ENCODE assay signal across 8 cellular contexts in the genomic region with DNA sequence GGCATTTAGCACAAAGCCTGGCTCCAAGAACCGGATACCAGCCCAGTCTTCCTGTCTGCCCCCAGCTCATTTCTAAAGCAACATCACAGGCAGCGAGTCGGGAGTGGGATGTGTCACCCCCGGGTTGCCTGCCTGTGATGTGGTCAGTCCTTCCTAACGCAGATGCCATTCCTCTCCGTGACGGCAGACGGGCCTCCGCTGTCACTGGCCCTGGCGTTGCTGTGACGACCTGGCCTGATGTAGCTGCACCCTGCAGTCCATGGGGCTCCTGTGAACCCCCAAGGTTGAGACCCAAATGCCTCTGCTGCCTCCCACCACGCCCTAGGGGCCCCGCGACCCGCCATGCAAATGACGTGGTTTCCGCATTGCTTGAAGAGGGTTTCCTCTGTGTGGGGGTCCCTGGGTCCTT. TPM values are rescaled to one million over a fixed set of nuclear protein-coding genes. Genes with fewer than 3 reads are reported as not detected.
DNase-seq lines count a peak whose midpoint lies in the region; ATAC-seq and TF ChIP-seq lines count a peak whose summit lies in the region.

No MANE protein-coding gene starts in this region.

- TF ChIP-seq CTCF in heart left ventricle (IDR thresholded peaks at IDR 0.05) (no peak), mucosa of descending colon (IDR thresholded peaks at IDR 0.05) (no peak), type B pancreatic cell (conservative IDR thresholded peaks at IDR 0.05) (no peak)

- DNase-seq in heart left ventricle = no peak
- no peak for DNase-seq in left ventricle myocardium superior
- DNase-seq in mucosa of descending colon = no peak
- no peak for DNase-seq in type B pancreatic cell (ENCODE audit: extremely low spot score, unreplicated experiment)
- DNase-seq in NCI-H1092 treated with DMSO at 0.1 percent for 48 hours (lab: John Stamatoyannopoulos, UW) = no peak

- H3K4me3 ChIP-seq in heart left ventricle = peak overlapping the region in 1 of 12 donors; percentile 35
- H3K4me3 ChIP-seq in mucosa of descending colon = no peak overlapping the region
- no peak overlapping the region for H3K4me3 ChIP-seq in stomach smooth muscle (ENCODE audit: low read length in 2 of 2)

- peaks cover 5% of the 10 kb centered on the region for H3K36me3 Mint-ChIP-seq in activated naive CD8-positive, alpha-beta T cell
- no peaks in the 10 kb centered on the region for H3K36me3 Mint-ChIP-seq in type B pancreatic cell

- H3K4me1 Mint-ChIP-seq in activated naive CD8-positive, alpha-beta T cell (ENCODE audit: low read depth) = peaks cover 73% of the 10 kb centered on the region
- peaks cover 25% of the 10 kb centered on the region for H3K4me1 Mint-ChIP-seq in type B pancreatic cell (ENCODE audit: unreplicated experiment)

- no peaks in the 10 kb centered on the region for H3K27me3 Mint-ChIP-seq in activated naive CD8-positive, alpha-beta T cell
- peaks cover 8% of the 10 kb centered on the region for H3K27me3 Mint-ChIP-seq in type B pancreatic cell

- H3K4me3 Mint-ChIP-seq in activated naive CD8-positive, alpha-beta T cell = peak overlapping the region; percentile 93
- H3K4me3 Mint-ChIP-seq in type B pancreatic cell = no peak overlapping the region

- peak overlapping the region; percentile 99 for H3K27ac Mint-ChIP-seq in activated naive CD8-positive, alpha-beta T cell
- no peak overlapping the region for H3K27ac Mint-ChIP-seq in type B pancreatic cell

- H3K36me3 ChIP-seq in heart left ventricle (peaks cover 0 to 21% (median 0%) of the 10 kb centered on the region in 9 donors), mucosa of descending colon (ENCODE audit: low read depth) (no peaks in the 10 kb centered on the region), stomach smooth muscle (ENCODE audit: control insufficient read depth in 2 of 2, insufficient read depth in 2 of 2, low read length in 2 of 2) (no peaks in the 10 kb centered on the region)

- H3K9me3 ChIP-seq in heart left ventricle (no peaks in the 10 kb centered on the region), mucosa of descending colon (no peaks in the 10 kb centered on the region), stomach smooth muscle (ENCODE audit: control insufficient read depth in 2 of 2, low read length in 2 of 2) (peaks cover 0 to 3% of the 10 kb centered on the region in 2 donors)

- no peaks in the 10 kb centered on the region for H3K9me3 Mint-ChIP-seq in activated naive CD8-positive, alpha-beta T cell (ENCODE audit: low read depth)
- no peaks in the 10 kb centered on the region for H3K9me3 Mint-ChIP-seq in type B pancreatic cell

- peaks cover 14 to 100% (median 61%) of the 10 kb centered on the region in 12 donors for H3K4me1 ChIP-seq in heart left ventricle
- H3K4me1 ChIP-seq in mucosa of descending colon (ENCODE audit: low read depth) = peaks cover 16% of the 10 kb centered on the region
- peaks cover 53% of the 10 kb centered on the region for H3K4me1 ChIP-seq in stomach smooth muscle (ENCODE audit: control insufficient read depth, insufficient read depth, low read length)

- H3K27me3 ChIP-seq in heart left ventricle (no peaks in the 10 kb centered on the region), stomach smooth muscle (ENCODE audit: control insufficient read depth in 1 of 2, insufficient read depth in 2 of 2, low read length in 2 of 2) (no peaks in the 10 kb centered on the region)

- H3K9ac ChIP-seq in stomach smooth muscle (ENCODE audit: low read length in 2 of 2) = no peak overlapping the region

- peak overlapping the region; percentile 16 to 96 (median 62) for H3K27ac ChIP-seq in heart left ventricle
- H3K27ac ChIP-seq in stomach smooth muscle (ENCODE audit: low read length) = peak overlapping the region; percentile 24

- TF ChIP-seq POLR2A in heart left ventricle (IDR thresholded peaks at IDR 0.05) = no peak

- intact Hi-C loops in heart left ventricle (cut with DNase I) = no loop called here
- intact Hi-C loops in left ventricle myocardium superior (cut with micrococcal nuclease) = no loop called here
- intact Hi-C loops in mucosa of descending colon (cut with DNase I, micrococcal nuclease) = no loop called here

- peak in 2 of 4 donors; percentile 3 to 13 for ATAC-seq in heart left ventricle
- no peak for ATAC-seq in left ventricle myocardium superior
- peak; percentile 25 for ATAC-seq in mucosa of descending colon
- ATAC-seq in HG03025 (IDR thresholded peaks at IDR 0.05; ENCODE audit: low FRiP score, unreplicated experiment) = no peak

- 45 to 62% (median 59%) methylated on average over 14 to 17 of the region's 17 CpGs for WGBS in heart left ventricle, 4 donors

RNA-seq across cellular contexts. Expression of gene TNFRSF1B, which starts 12.3 kb away (rescaled TPM):
- total RNA-seq in heart left ventricle (10 to 100 TPM; 11.2 to 71.0 (median 16.6) TPM), left ventricle myocardium superior (13.0 TPM), mucosa of descending colon (10 to 100 TPM; 20.3 to 39.3 (median 31.6) TPM), type B pancreatic cell (ENCODE audit: low replicate concordance) (2.4 and 3.3 TPM in 2 replicates)
- polyA plus RNA-seq in heart left ventricle = 10 to 100 TPM in 1 of 2 donors, 1 to 10 TPM in 1; 8.6 to 14.9 TPM

RNA-seq across cellular contexts. Expression of gene VPS13D, which starts 50.7 kb away (rescaled TPM):
- total RNA-seq in heart left ventricle (100 to 1,000 TPM in 4 of 9 donors, 10 to 100 TPM in 5; 74.3 to 301 (median 95.8) TPM), left ventricle myocardium superior (112 TPM), mucosa of descending colon (10 to 100 TPM; 70.1 to 96.6 (median 96.6) TPM), type B pancreatic cell (ENCODE audit: low replicate concordance) (43.4 and 49.0 TPM in 2 replicates)
- polyA plus RNA-seq in heart left ventricle = 10 to 100 TPM; 32.1 to 84.8 TPM
